ENCODE assay signal across 8 cellular contexts in genomic region chr7:22822486-22823141, GRCh38. TPM values are rescaled to one million over a fixed set of nuclear protein-coding genes. Genes with fewer than 3 reads are reported as not detected.
DNase-seq lines count a peak whose midpoint lies in the region; FAIRE-seq and TF ChIP-seq lines count a peak whose summit lies in the region.

TSS of gene TOMM7 (minus strand) at chr7:22822849. CDS start at chr7:22822779, 70 bp downstream.

- peak within 1 kb of the TSS; percentile 58 for H3K27ac ChIP-seq in neuronal stem cell (replicated peaks; ENCODE audit: low read length)

- H3K9me3 Mint-ChIP-seq in activated naive CD4-positive, alpha-beta T cell treated with anti-CD3 and anti-CD28 coated beads for 36 hours: no peaks in the 10 kb centered on the region

- H3K4me3 ChIP-seq in HFF-Myc (replicated peaks; ENCODE audit: low read depth, low read length): peak within 1 kb of the TSS; percentile 74
- peak within 1 kb of the TSS; percentile 74 to 90 for H3K4me3 ChIP-seq in neuronal stem cell (ENCODE audit: low read length in 2 of 2)

- DNase-seq in GM04504 (ENCODE audit: low read depth) (peak; percentile 89), HFF-Myc (ENCODE audit: extremely low read depth, low read depth) (peak; percentile 91), NAMALWA (ENCODE audit: low spot score) (peak; percentile 99), SK-N-DZ (ENCODE audit: low spot score) (peak; percentile 97), frontal cortex (ENCODE audit: low spot score in 2 of 2) (peak; percentile 76 to 89), neuronal stem cell (ENCODE audit: low spot score) (peak; percentile 95)
- peak; percentile 92 for DNase-seq in activated naive CD4-positive, alpha-beta T cell treated with anti-CD3 and anti-CD28 coated beads for 36 hours

- H3K27me3 ChIP-seq in neuronal stem cell (ENCODE audit: control insufficient read depth in 3 of 3, insufficient read depth in 3 of 3, low read depth in 1 of 3, low read length in 3 of 3): no peaks in the 10 kb centered on the region

- no peak within 1 kb of the TSS for H2BK120ac ChIP-seq in neuronal stem cell (ENCODE audit: low read depth, low read length)

- no peak within 1 kb of the TSS for H3K14ac ChIP-seq in neuronal stem cell (ENCODE audit: low read length)

- no peak within 1 kb of the TSS for H3K4ac ChIP-seq in neuronal stem cell (ENCODE audit: low read length)

- no peaks in the 10 kb centered on the region for H3K9me3 ChIP-seq in neuronal stem cell (replicated peaks in 1 of 2; ENCODE audit: control insufficient read depth in 2 of 2, insufficient read depth in 1 of 2, low read depth in 1 of 2, low read length in 2 of 2)

- peak; percentile 8 for FAIRE-seq in frontal cortex (lab: Jason Lieb, UNC)

- peaks cover 3% of the 10 kb centered on the region for H3K79me1 ChIP-seq in neuronal stem cell (ENCODE audit: low read depth, low read length)

- H2BK15ac ChIP-seq in neuronal stem cell (ENCODE audit: low read length): no peak within 1 kb of the TSS

- no peak within 1 kb of the TSS for H4K91ac ChIP-seq in neuronal stem cell (ENCODE audit: low read depth, low read length, poor library complexity)

- no peak within 1 kb of the TSS for H2AK5ac ChIP-seq in neuronal stem cell (ENCODE audit: low read depth, low read length)

- peak within 1 kb of the TSS; percentile 86 for H2AFZ ChIP-seq in neuronal stem cell (ENCODE audit: low read length)

- intact Hi-C loops in activated naive CD4-positive, alpha-beta T cell treated with anti-CD3 and anti-CD28 coated beads for 36 hours (cut with micrococcal nuclease): loop anchor here (1.0 to 5.0 kb wide), 11 partner anchors 32 to 1395 kb away; partner anchors contain the start of genes HYCC1, IL6, KLHL7 and MALSU1

- peaks cover 0 to 14% of the 10 kb centered on the region in 2 donors for H3K36me3 ChIP-seq in neuronal stem cell (replicated peaks in 1 of 2; ENCODE audit: control insufficient read depth in 2 of 2, insufficient read depth in 2 of 2, low read length in 2 of 2)

- H3K4me1 ChIP-seq in neuronal stem cell (ENCODE audit: control insufficient read depth in 2 of 2, insufficient read depth in 1 of 2, low read depth in 1 of 2, low read length in 2 of 2): peaks cover 1 to 6% of the 10 kb centered on the region in 2 donors

- peak; percentile 12 for TF ChIP-seq CTCF in HFF-Myc (IDR thresholded peaks at IDR 0.05; ENCODE audit: low read depth, low read length, missing control alignments)
- no peak for TF ChIP-seq CTCF in subcutaneous adipose tissue (IDR thresholded peaks at IDR 0.05; ENCODE audit: low read depth)

- no peak within 1 kb of the TSS for H2BK12ac ChIP-seq in neuronal stem cell (ENCODE audit: low read length)

- H3K18ac ChIP-seq in neuronal stem cell (ENCODE audit: low read length): peak within 1 kb of the TSS; percentile 73

- H3K36me3 Mint-ChIP-seq in activated naive CD4-positive, alpha-beta T cell treated with anti-CD3 and anti-CD28 coated beads for 36 hours (ENCODE audit: low read depth): peaks cover 8% of the 10 kb centered on the region

- peaks cover 10% of the 10 kb centered on the region for H3K27me3 Mint-ChIP-seq in activated naive CD4-positive, alpha-beta T cell treated with anti-CD3 and anti-CD28 coated beads for 36 hours (ENCODE audit: low read depth)

- peaks cover 36% of the 10 kb centered on the region for H3K4me1 Mint-ChIP-seq in activated naive CD4-positive, alpha-beta T cell treated with anti-CD3 and anti-CD28 coated beads for 36 hours (ENCODE audit: low read depth)

- peak within 1 kb of the TSS; percentile 8 for H3K23ac ChIP-seq in neuronal stem cell (ENCODE audit: low read depth, low read length, poor library complexity)

- no peak within 1 kb of the TSS for H2BK5ac ChIP-seq in neuronal stem cell (ENCODE audit: low read length)

- peak within 1 kb of the TSS; percentile 99 for H3K4me3 Mint-ChIP-seq in activated naive CD4-positive, alpha-beta T cell treated with anti-CD3 and anti-CD28 coated beads for 36 hours

- peak within 1 kb of the TSS; percentile 60 for H3K4me2 ChIP-seq in neuronal stem cell (ENCODE audit: insufficient read depth, low read length, poor library complexity, severe bottlenecking)

- peak within 1 kb of the TSS; percentile 96 for H3K27ac Mint-ChIP-seq in activated naive CD4-positive, alpha-beta T cell treated with anti-CD3 and anti-CD28 coated beads for 36 hours

- H4K8ac ChIP-seq in neuronal stem cell (ENCODE audit: low read depth, low read length): no peak within 1 kb of the TSS

- peak within 1 kb of the TSS; percentile 87 for H3K9ac ChIP-seq in neuronal stem cell (ENCODE audit: low read depth, low read length, poor library complexity)

- CTCF ChIA-PET in activated naive CD4-positive, alpha-beta T cell treated with anti-CD3 and anti-CD28 coated beads for 36 hours (lab: Charles Lee): interaction anchor here (0.7 to 1.4 kb wide), 6 partner anchors 10 to 262 kb away, joined by 3 to 4 read pairs (median 4); no protein-coding TSS in a partner anchor

- no CpG with 5 or more reads among the region's 38 CpGs for WGBS in neuronal stem cell (ENCODE audit: extremely low coverage in 2 of 2, insufficient read length in 2 of 2, insufficient replicate concordance in 1 of 2), 2 donors

RNA-seq across cellular contexts. Expression of gene TOMM7, which starts in this region (rescaled TPM):
- polyA plus RNA-seq in SK-N-DZ (2014; cell fraction: cytosol; rRNA removed): 108 TPM in 2 replicates
- polyA plus RNA-seq in SK-N-DZ (2014; cell fraction: nucleus; rRNA removed): 94.8 and 174 TPM in 2 replicates
- total RNA-seq in activated naive CD4-positive, alpha-beta T cell treated with anti-CD3 and anti-CD28 coated beads for 36 hours: 100 to 1,000 TPM; 269 to 297 TPM
- total RNA-seq in frontal cortex: 172 TPM
- 280 TPM for polyA plus RNA-seq in neuronal stem cell (2013, experiment 1 of 2)
- 289 TPM for polyA plus RNA-seq in neuronal stem cell (2013, experiment 2 of 2)
- total RNA-seq in subcutaneous adipose tissue: 100 to 1,000 TPM; 174 to 260 (median 210) TPM

Comparison
In these comparisons a context has a peak if more than half of its experiments do, and no peak if none do; other contexts are left out.
1. Peak in every context shown above with its lines: DNase-seq, H3K4me3 ChIP-seq and H3K27ac ChIP-seq.